8 cellular contexts compared by ENCODE assay signal in the genomic region with DNA sequence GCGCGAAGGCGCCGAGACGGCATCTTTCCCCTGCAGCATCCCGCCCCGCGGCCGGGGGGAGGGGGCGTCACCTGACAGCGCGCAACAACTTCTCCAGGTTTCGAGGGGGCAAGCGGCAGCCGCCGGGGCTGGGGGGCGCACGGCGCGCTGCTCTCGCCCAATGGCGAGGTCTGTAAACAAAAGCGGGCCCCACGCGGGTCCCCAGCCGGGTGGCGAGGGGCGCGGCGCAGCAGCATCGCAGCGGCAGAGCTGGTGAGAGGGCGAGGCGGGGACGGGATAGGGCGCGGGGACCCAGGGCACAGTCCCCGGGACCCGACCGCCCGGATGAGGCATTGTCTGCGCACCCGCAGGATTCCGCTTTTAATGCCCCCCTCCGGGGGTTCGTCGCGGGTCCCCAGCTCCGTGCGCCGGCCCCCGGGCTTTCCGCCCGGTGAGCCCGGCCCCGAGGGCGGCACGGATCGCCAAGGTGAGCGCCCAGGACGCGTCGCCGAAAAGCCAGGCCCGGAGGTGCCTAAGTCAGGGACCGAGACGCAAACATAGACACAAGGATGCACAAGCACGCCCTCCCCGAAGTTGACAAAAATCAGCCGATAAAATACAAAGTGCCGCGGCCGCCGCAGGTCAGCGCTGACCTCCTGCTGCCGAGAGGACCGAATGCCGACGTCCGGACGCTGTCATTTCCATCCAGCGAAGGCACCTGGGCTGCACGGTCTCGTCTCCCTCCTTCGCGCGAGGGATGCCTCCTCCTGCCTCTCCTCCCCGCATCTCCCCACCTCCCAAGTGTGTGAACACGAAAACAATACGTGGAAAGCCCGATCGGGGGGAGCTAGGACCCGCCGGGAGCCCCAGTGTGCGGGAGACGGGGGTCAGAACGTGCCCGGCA.
DNase-seq lines count a peak whose midpoint lies in the region; TF ChIP-seq lines count a peak whose summit lies in the region.

No MANE protein-coding gene starts in this region.

- H3K23ac ChIP-seq in neuronal stem cell (ENCODE audit: low read depth, low read length, poor library complexity) = peak overlapping the region; percentile 75

- H3K9me3 ChIP-seq in fibroblast of lung (ENCODE audit: control insufficient read depth, insufficient read depth, low read depth, low read length) = no peaks in the 10 kb centered on the region
- no peaks in the 10 kb centered on the region for H3K9me3 ChIP-seq in neuronal stem cell (replicated peaks in 1 of 2; ENCODE audit: control insufficient read depth in 2 of 2, insufficient read depth in 1 of 2, low read depth in 1 of 2, low read length in 2 of 2)

- TF ChIP-seq CTCF in fibroblast of lung (conservative IDR thresholded peaks at IDR 0.05 in 1 of 2, IDR thresholded peaks at IDR 0.05 in 1 of 2; ENCODE audit: low read depth in 1 of 2, low read length in 2 of 2) = no peak

- H2BK120ac ChIP-seq in neuronal stem cell (ENCODE audit: low read depth, low read length) = peak overlapping the region; percentile 76

- no peaks in the 10 kb centered on the region for H3K79me2 ChIP-seq in fibroblast of lung (ENCODE audit: control insufficient read depth, insufficient read depth, low read length)

- peak overlapping the region; percentile 93 for H2BK5ac ChIP-seq in neuronal stem cell (ENCODE audit: low read length)

- H3K4me3 ChIP-seq in fibroblast of lung (replicated peaks in 1 of 4; ENCODE audit: control extremely low read depth in 1 of 4, insufficient read depth in 1 of 4, low read depth in 3 of 4, low read length in 4 of 4) (peak overlapping the region in 2 of 4 experiments; percentile 7 to 26), neuronal stem cell (ENCODE audit: low read length in 2 of 2) (peak overlapping the region; percentile 94 to 99)

- peak overlapping the region; percentile 78 for H2BK15ac ChIP-seq in neuronal stem cell (ENCODE audit: low read length)

- no peaks in the 10 kb centered on the region for H4K20me1 ChIP-seq in fibroblast of lung (ENCODE audit: control insufficient read depth, extremely low read depth, insufficient read depth, low read length)

- peaks cover 12% of the 10 kb centered on the region for H3K27me3 ChIP-seq in fibroblast of lung (ENCODE audit: control insufficient read depth, insufficient read depth, low read length)
- no peaks in the 10 kb centered on the region for H3K27me3 ChIP-seq in neuronal stem cell (ENCODE audit: control insufficient read depth in 3 of 3, insufficient read depth in 3 of 3, low read depth in 1 of 3, low read length in 3 of 3)

- WGBS in neuronal stem cell (ENCODE audit: extremely low coverage in 2 of 2, insufficient read length in 2 of 2, insufficient replicate concordance in 1 of 2), 2 donors = no CpG with 5 or more reads among the region's 98 CpGs

- peak overlapping the region; percentile 68 for H2AK5ac ChIP-seq in neuronal stem cell (ENCODE audit: low read depth, low read length)

- H3K4me2 ChIP-seq in fibroblast of lung (ENCODE audit: extremely low read depth, insufficient read depth, low read length) = peak overlapping the region; percentile 25
- peak overlapping the region; percentile 92 for H3K4me2 ChIP-seq in neuronal stem cell (ENCODE audit: insufficient read depth, low read length, poor library complexity, severe bottlenecking)

- H4K91ac ChIP-seq in neuronal stem cell (ENCODE audit: low read depth, low read length, poor library complexity) = no peak overlapping the region

- peak overlapping the region; percentile 85 for H3K14ac ChIP-seq in neuronal stem cell (ENCODE audit: low read length)

- H3K9ac ChIP-seq in fibroblast of lung (ENCODE audit: insufficient read depth, low read length) (no peak overlapping the region), neuronal stem cell (ENCODE audit: low read depth, low read length, poor library complexity) (peak overlapping the region; percentile 93)

- H2BK12ac ChIP-seq in neuronal stem cell (ENCODE audit: low read length) = peak overlapping the region; percentile 91

- H3K18ac ChIP-seq in neuronal stem cell (ENCODE audit: low read length) = peak overlapping the region; percentile 98

- peak; percentile 48 to 70 for DNase-seq in NCI-H446 (lab: John Stamatoyannopoulos, UW)
- no peak for DNase-seq in NCI-H446 treated with DMSO at 0.1 percent for 48 hours (lab: John Stamatoyannopoulos, UW)
- DNase-seq in NCI-H2107 treated with DMSO at 0.1 percent for 48 hours (lab: John Stamatoyannopoulos, UW; ENCODE audit: unreplicated experiment) = peak; percentile 46
- peak; percentile 21 for DNase-seq in activated T-cell treated with anti-CD3 and anti-CD28 coated beads for 4 hours
- DNase-seq in fibroblast of lung (ENCODE audit: low read depth in 2 of 2) = peak in 1 of 2 donors; percentile 15
- DNase-seq in neuronal stem cell (ENCODE audit: low spot score) = peak; percentile 55
- no peak for DNase-seq in GM19240 (ENCODE audit: insufficient read length, low spot score)
- DNase-seq in cortex of kidney (lab: John Stamatoyannopoulos, UW) = no peak

- H3K79me1 ChIP-seq in neuronal stem cell (ENCODE audit: low read depth, low read length) = peaks cover 7% of the 10 kb centered on the region

- H3K27ac ChIP-seq in fibroblast of lung (ENCODE audit: insufficient read depth, low read length) = no peak overlapping the region
- H3K27ac ChIP-seq in neuronal stem cell (replicated peaks; ENCODE audit: low read length) = peak overlapping the region; percentile 80

- no peaks in the 10 kb centered on the region for H3K36me3 ChIP-seq in fibroblast of lung (ENCODE audit: control insufficient read depth, insufficient read depth, low read length)
- peaks cover 0 to 7% of the 10 kb centered on the region in 2 donors for H3K36me3 ChIP-seq in neuronal stem cell (replicated peaks in 1 of 2; ENCODE audit: control insufficient read depth in 2 of 2, insufficient read depth in 2 of 2, low read length in 2 of 2)

- H3K4ac ChIP-seq in neuronal stem cell (ENCODE audit: low read length) = no peak overlapping the region

- H4K8ac ChIP-seq in neuronal stem cell (ENCODE audit: low read depth, low read length) = no peak overlapping the region

- no peak overlapping the region for H2AFZ ChIP-seq in fibroblast of lung (ENCODE audit: low read length)
- H2AFZ ChIP-seq in neuronal stem cell (ENCODE audit: low read length) = peak overlapping the region; percentile 93

- H3K4me1 ChIP-seq in fibroblast of lung (ENCODE audit: control insufficient read depth, extremely low read depth, insufficient read depth, low read length) (no peaks in the 10 kb centered on the region), neuronal stem cell (ENCODE audit: control insufficient read depth in 2 of 2, insufficient read depth in 1 of 2, low read depth in 1 of 2, low read length in 2 of 2) (peaks cover 30 to 35% of the 10 kb centered on the region in 2 donors)

Comparison
In these comparisons a context has a peak if more than half of its experiments do, and no peak if none do; other contexts are left out.
1. DNase-seq: peak in NCI-H446 (2 of 2), NCI-H2107 treated with DMSO at 0.1 percent for 48 hours (single experiment), activated T-cell treated with anti-CD3 and anti-CD28 coated beads for 4 hours (single experiment) and neuronal stem cell (single experiment); none in NCI-H446 treated with DMSO at 0.1 percent for 48 hours (single experiment), GM19240 (single experiment) and cortex of kidney (single experiment).